ENCODE assay signal across 13 cellular contexts in genomic region chr6:43267619-43268347, GRCh38. TPM values are rescaled to one million over a fixed set of nuclear protein-coding genes. Genes with fewer than 3 reads are reported as not detected.
DNase-seq lines count a peak whose midpoint lies in the region; ATAC-seq and TF ChIP-seq lines count a peak whose summit lies in the region.
"Had no signal": no experiment of that assay in that cellular context is flagged by ENCODE, and none has a peak within 500 bp of the region (broad histone marks: within the 10 kb centered on the region; RNA-seq: fewer than 3 reads in every experiment).

No MANE protein-coding gene starts in this region.

- H2AFZ ChIP-seq in hepatocyte: no peak overlapping the region

- no peaks in the 10 kb centered on the region for H3K9me3 Mint-ChIP-seq in WTC11
- H3K9me3 Mint-ChIP-seq: naive thymus-derived CD4-positive, alpha-beta T cell had no signal

- no peak for TF ChIP-seq POLR2A in prostate gland (IDR thresholded peaks at IDR 0.05)

- H3K27me3 ChIP-seq in hepatocyte (no peaks in the 10 kb centered on the region), prostate gland (replicated peaks; ENCODE audit: insufficient read depth) (no peaks in the 10 kb centered on the region)

- H3K36me3 Mint-ChIP-seq in WTC11: no peaks in the 10 kb centered on the region
- H3K36me3 Mint-ChIP-seq: naive thymus-derived CD4-positive, alpha-beta T cell had no signal

- POLR2A ChIA-PET in HEK293T (lab: Yijun Ruan, JAX) (interaction anchor here (2.3 kb wide), 1 partner anchor 21 kb away, joined by 5 read pairs; no protein-coding TSS in a partner anchor), WTC11 (lab: Charles Lee) (interaction anchor here (1.1 kb wide), 1 partner anchor 39 kb away, joined by 3 read pairs; no protein-coding TSS in a partner anchor)

- CTCF ChIA-PET in HEK293T (lab: Yijun Ruan, JAX): interaction anchor here (0.5 to 1.1 kb wide), 3 partner anchors 39 to 364 kb away, joined by 3 to 5 read pairs (median 3); partner anchors contain the start of gene DNPH1
- CTCF ChIA-PET in WTC11 (lab: Charles Lee): interaction anchor here (0.5 to 2.6 kb wide), 10 partner anchors 11 to 189 kb away, joined by 3 to 12 read pairs (median 4); partner anchors contain the start of genes CRIP3 and DNPH1

- H3K4me1 Mint-ChIP-seq in WTC11: peaks cover 34% of the 10 kb centered on the region

- no peak overlapping the region for H3K4me3 ChIP-seq in hepatocyte
- H3K4me3 ChIP-seq in prostate gland: no peak overlapping the region

- H3K9me3 ChIP-seq in hepatocyte (ENCODE audit: low read depth) (no peaks in the 10 kb centered on the region), prostate gland (no peaks in the 10 kb centered on the region)

- H3K4me1 ChIP-seq in hepatocyte (ENCODE audit: insufficient read depth): peaks cover 49% of the 10 kb centered on the region
- peaks cover 5% of the 10 kb centered on the region for H3K4me1 ChIP-seq in prostate gland (replicated peaks)

- peak; percentile 13 for ATAC-seq in WTC11
- ATAC-seq in HG02981 (IDR thresholded peaks at IDR 0.05; ENCODE audit: unreplicated experiment): no peak
- ATAC-seq in GM21717 (IDR thresholded peaks at IDR 0.05; ENCODE audit: unreplicated experiment): no peak
- ATAC-seq: naive thymus-derived CD4-positive, alpha-beta T cell had no signal

- no peak overlapping the region for H3K4me3 Mint-ChIP-seq in WTC11

- TF ChIP-seq CTCF in WTC11 (IDR thresholded peaks at IDR 0.05) (no peak), hepatocyte (IDR thresholded peaks at IDR 0.05; ENCODE audit: poor library complexity) (no peak), prostate gland (IDR thresholded peaks at IDR 0.05) (no peak)

- H3K27ac ChIP-seq in hepatocyte (peak overlapping the region; percentile 92), prostate gland (peak overlapping the region; percentile 46 to 64)

- no peaks in the 10 kb centered on the region for H4K20me1 ChIP-seq in hepatocyte (ENCODE audit: insufficient read depth, poor library complexity, severe bottlenecking)

- WGBS in hepatocyte (ENCODE audit: low lambda C conversion rate, missing lambda C conversion rate): 28% methylated on average over 7 of the region's 7 CpGs
- WGBS in prostate gland: 83% methylated on average over 7 of the region's 7 CpGs

- intact Hi-C loops in prostate gland (cut with DNase I): loop anchor here (10.0 kb wide), 1 partner anchor 227 kb away; no protein-coding TSS in a partner anchor

- H3K27ac Mint-ChIP-seq in WTC11: 0 out of 2 replicates have a peak overlapping the region, but pooled peaks have one; percentile 26
- H3K27ac Mint-ChIP-seq: naive thymus-derived CD4-positive, alpha-beta T cell had no signal

- H3K9me2 ChIP-seq in hepatocyte (replicated peaks; ENCODE audit: insufficient read depth): no peaks in the 10 kb centered on the region

- H3K79me2 ChIP-seq in hepatocyte: no peaks in the 10 kb centered on the region

- peaks cover 50% of the 10 kb centered on the region for H3K27me3 Mint-ChIP-seq in WTC11 (ENCODE audit: low read depth)

- no peak for DNase-seq in HEK293T (ENCODE audit: extremely low spot score)
- no peak for DNase-seq in WTC11 (ENCODE audit: low spot score)
- DNase-seq in hepatocyte (ENCODE audit: low spot score): peak; percentile 65
- no peak for DNase-seq in prostate gland (ENCODE audit: low spot score)
- no peak for DNase-seq in NCI-H1436 (lab: John Stamatoyannopoulos, UW)
- no peak for DNase-seq in LoVo (ENCODE audit: low spot score)
- DNase-seq: activated CD4-positive, alpha-beta T cell treated with anti-CD3 and anti-CD28 coated beads, Interleukin-2, amount 50 U/mL, for 4 hours; activated effector memory CD4-positive, alpha-beta T cell treated with anti-CD3 and anti-CD28 coated beads, Interleukin-2, amount 50 U/mL, for 16 hours; DMS79; naive thymus-derived CD4-positive, alpha-beta T cell had no signal

- no peaks in the 10 kb centered on the region for H3K36me3 ChIP-seq in hepatocyte (replicated peaks; ENCODE audit: insufficient read depth, low read depth)
- H3K36me3 ChIP-seq in prostate gland: no peaks in the 10 kb centered on the region

- H3K4me2 ChIP-seq in hepatocyte: peak overlapping the region; percentile 16

TF ChIP-seq in HEK293T, 16 proteins besides CTCF, POLR2A, EP300 and RAD21:
- TF ChIP-seq L3MBTL2 (conservative IDR thresholded peaks at IDR 0.05): 0 out of 2 replicates have a peak, but pooled peaks have one; percentile 19
- TF ChIP-seq SP1 (IDR thresholded peaks at IDR 0.05): no peak
- TF ChIP-seq ELF4 (IDR thresholded peaks at IDR 0.05): no peak
TF ChIP-seq in HEK293T: peak in this region for 1.

TF ChIP-seq in WTC11, 78 proteins besides CTCF, POLR2A, EP300 and RAD21:
- TF ChIP-seq RORB (CRISPR knock-in tag; IDR thresholded peaks at IDR 0.05): no peak
- TF ChIP-seq PREB (CRISPR knock-in tag; IDR thresholded peaks at IDR 0.05; ENCODE audit: borderline replicate concordance): peak; percentile 57; the same call in 1 of the 2 replicates
- peak; percentile 73; the same call in 1 of the 2 replicates for TF ChIP-seq MAX (CRISPR knock-in tag; IDR thresholded peaks at IDR 0.05)
- TF ChIP-seq NR2C2 (CRISPR knock-in tag; IDR thresholded peaks at IDR 0.05): no peak
- TF ChIP-seq ZNF263 (CRISPR knock-in tag; IDR thresholded peaks at IDR 0.05; ENCODE audit: low read depth): no peak
- TF ChIP-seq ZNF416 (CRISPR knock-in tag; IDR thresholded peaks at IDR 0.05): no peak
- TF ChIP-seq ZNF423 (CRISPR knock-in tag; IDR thresholded peaks at IDR 0.05): no peak
- TF ChIP-seq GABPB1 (CRISPR knock-in tag; IDR thresholded peaks at IDR 0.05): peak; percentile 95
- no peak for TF ChIP-seq NFATC4 (CRISPR knock-in tag; IDR thresholded peaks at IDR 0.05)
- TF ChIP-seq, protein P1, sequence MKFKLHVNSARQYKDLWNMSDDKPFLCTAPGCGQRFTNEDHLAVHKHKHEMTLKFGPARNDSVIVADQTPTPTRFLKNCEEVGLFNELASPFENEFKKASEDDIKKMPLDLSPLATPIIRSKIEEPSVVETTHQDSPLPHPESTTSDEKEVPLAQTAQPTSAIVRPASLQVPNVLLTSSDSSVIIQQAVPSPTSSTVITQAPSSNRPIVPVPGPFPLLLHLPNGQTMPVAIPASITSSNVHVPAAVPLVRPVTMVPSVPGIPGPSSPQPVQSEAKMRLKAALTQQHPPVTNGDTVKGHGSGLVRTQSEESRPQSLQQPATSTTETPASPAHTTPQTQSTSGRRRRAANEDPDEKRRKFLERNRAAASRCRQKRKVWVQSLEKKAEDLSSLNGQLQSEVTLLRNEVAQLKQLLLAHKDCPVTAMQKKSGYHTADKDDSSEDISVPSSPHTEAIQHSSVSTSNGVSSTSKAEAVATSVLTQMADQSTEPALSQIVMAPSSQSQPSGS (CRISPR knock-in tag; IDR thresholded peaks at IDR 0.05; ENCODE audit: borderline replicate concordance, low read depth): no peak
- TF ChIP-seq TEAD1 (CRISPR knock-in tag; IDR thresholded peaks at IDR 0.05): peak; percentile 27; the same call in 1 of the 2 replicates
- no peak for TF ChIP-seq E2F5 (CRISPR knock-in tag; IDR thresholded peaks at IDR 0.05)

RNA-seq across cellular contexts. Expression of gene TTBK1, which starts 24.5 kb away (rescaled TPM):
- total RNA-seq in WTC11 (2021): 0.66 to 0.78 TPM (median 0.68 TPM) in 3 replicates
- total RNA-seq in hepatocyte: 0.36 and 1.1 TPM in 2 replicates
- 0.34 and 0.52 TPM in 2 replicates for polyA plus RNA-seq in hepatocyte
- total RNA-seq in prostate gland: under 1 TPM; 0.18 to 0.62 TPM
- polyA plus RNA-seq: naive thymus-derived CD4-positive, alpha-beta T cell had no signal

RNA-seq across cellular contexts. Expression of gene SLC22A7, which starts 30.3 kb away (rescaled TPM):
- total RNA-seq in WTC11 (2021) (not detected in 3 replicates), hepatocyte (24.3 and 31.5 TPM in 2 replicates), prostate gland (not detected)
- polyA plus RNA-seq in hepatocyte: 18.5 and 40.1 TPM in 2 replicates
- total RNA-seq: naive thymus-derived CD4-positive, alpha-beta T cell; T-helper 2 cell treated with Interferon-gamma antibody and Interleukin-4, amounts not matched to agents 100 ng/mL and 5 ng/mL, for 36 hours had no signal
- polyA plus RNA-seq: naive thymus-derived CD4-positive, alpha-beta T cell had no signal

RNA-seq across cellular contexts. Expression of gene DNPH1, which starts 38.5 kb away (rescaled TPM):
- total RNA-seq in WTC11 (2021) (48.4 to 56.4 TPM (median 55.4 TPM) in 3 replicates), hepatocyte (105 and 124 TPM in 2 replicates), prostate gland (100 to 1,000 TPM in 1 of 2 donors, 10 to 100 TPM in 1; 40.3 to 138 TPM)
- 136 and 153 TPM in 2 replicates for polyA plus RNA-seq in hepatocyte

RNA-seq across cellular contexts. Expression of gene CRIP3, which starts 40.8 kb away (rescaled TPM):
- 44.7 to 48.9 TPM (median 45.6 TPM) in 3 replicates for total RNA-seq in WTC11 (2021)
- 0.80 and 1.6 TPM in 2 replicates for total RNA-seq in hepatocyte
- polyA plus RNA-seq in hepatocyte: 1.0 and 1.5 TPM in 2 replicates
- 1 to 10 TPM in 1 of 2 donors, under 1 TPM in 1; 0.55 to 7.3 TPM for total RNA-seq in prostate gland
- polyA plus RNA-seq: naive thymus-derived CD4-positive, alpha-beta T cell had no signal

Comparison
In these comparisons a context has a peak if more than half of its experiments do, and no peak if none do; other contexts are left out.
1. RNA of gene SLC22A7, which starts 30.3 kb away (total RNA-seq): 24.3 to 31.5 TPM in hepatocyte; not detected in WTC11 and not detected in prostate gland; every median in the first group is over 10 times any median in the second.